ENCODE assay signal across 1 cellular context in the genomic region with DNA sequence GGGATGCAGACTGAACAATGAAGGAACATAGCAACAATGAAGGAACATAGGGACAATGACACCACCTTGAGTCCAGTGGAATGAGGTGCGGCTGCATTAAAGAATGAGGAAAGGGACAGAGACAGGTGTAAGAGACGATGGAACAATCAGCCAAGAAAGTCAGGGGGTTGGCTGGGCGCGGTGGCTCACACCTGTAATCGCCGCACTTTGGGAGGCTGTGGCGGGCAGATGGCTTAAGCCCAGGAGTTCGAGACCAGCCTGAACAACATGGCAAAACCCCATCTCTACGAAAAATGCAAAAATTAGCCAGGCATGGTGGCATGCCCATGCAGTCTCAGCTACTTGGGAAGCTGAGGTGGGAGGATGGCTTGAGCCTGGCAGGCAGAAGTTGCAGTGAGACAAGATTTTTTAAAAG.
TF ChIP-seq lines count a peak whose summit lies in the region.

No MANE protein-coding gene starts in this region.

TF ChIP-seq in liver, 16 proteins besides CTCF, POLR2A, EP300 and RAD21 (continued from another document):
- TF ChIP-seq EGR1 (IDR thresholded peaks at IDR 0.05; ENCODE audit: low read depth in 2 of 2), result no peak
- no peak for TF ChIP-seq HNF4A (conservative IDR thresholded peaks at IDR 0.05)
- TF ChIP-seq JUND (IDR thresholded peaks at IDR 0.05), result no peak
- TF ChIP-seq REST (IDR thresholded peaks at IDR 0.05), result no peak
- TF ChIP-seq, protein P1, sequence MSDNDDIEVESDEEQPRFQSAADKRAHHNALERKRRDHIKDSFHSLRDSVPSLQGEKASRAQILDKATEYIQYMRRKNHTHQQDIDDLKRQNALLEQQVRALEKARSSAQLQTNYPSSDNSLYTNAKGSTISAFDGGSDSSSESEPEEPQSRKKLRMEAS (IDR thresholded peaks at IDR 0.05), result no peak
- no peak for TF ChIP-seq NR2F2 (IDR thresholded peaks at IDR 0.05)
- TF ChIP-seq TAF1 (conservative IDR thresholded peaks at IDR 0.05), result no peak
TF ChIP-seq in liver: peak in this region for 0.
